ENCODE assay signal across 10 cellular contexts in the genomic region with DNA sequence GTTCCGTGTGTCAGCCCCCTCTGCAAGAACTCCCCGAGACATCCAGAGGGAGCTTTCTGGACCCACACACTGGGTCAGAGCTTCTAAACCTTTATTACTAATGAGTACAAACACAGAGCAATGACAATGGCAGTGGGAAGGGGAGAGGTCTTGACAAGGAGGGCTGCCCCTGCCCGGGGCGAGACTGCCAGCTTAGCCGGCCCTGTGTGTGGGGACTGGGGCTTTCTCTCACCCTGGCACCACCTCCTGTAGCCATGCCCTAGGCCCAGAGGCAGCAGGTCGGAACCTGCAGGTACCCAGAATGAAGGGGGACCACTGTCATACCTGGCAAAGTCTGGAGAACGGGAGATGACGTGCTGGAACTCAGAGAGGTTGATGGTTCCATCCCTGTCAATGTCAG. TPM values are rescaled to one million over a fixed set of nuclear protein-coding genes. Genes with fewer than 3 reads are reported as not detected.
DNase-seq lines count a peak whose midpoint lies in the region; ATAC-seq and TF ChIP-seq lines count a peak whose summit lies in the region.
"Had no signal": no experiment of that assay in that cellular context is flagged by ENCODE, and none has a peak within 500 bp of the region (broad histone marks: within the 10 kb centered on the region; RNA-seq: fewer than 3 reads in every experiment).

No MANE protein-coding gene starts in this region.

- H3K27me3 ChIP-seq in left ventricle myocardium inferior (ENCODE audit: low read depth) (no peaks in the 10 kb centered on the region), adipocyte (replicated peaks; ENCODE audit: control insufficient read depth, insufficient read depth, low read length) (no peaks in the 10 kb centered on the region), mucosa of stomach (ENCODE audit: control insufficient read depth, insufficient read depth, low read length) (no peaks in the 10 kb centered on the region), vagina (no peaks in the 10 kb centered on the region), PC-3 (ENCODE audit: low read length) (no peaks in the 10 kb centered on the region)

- POLR2A ChIA-PET in PC-3 (lab: Charles Lee; ENCODE audit: unreplicated experiment), result no interaction called here

- no peak for DNase-seq in left ventricle myocardium inferior
- no peak for DNase-seq in left ventricle myocardium superior
- no peak for DNase-seq in adipocyte (ENCODE audit: low read depth)
- no peak for DNase-seq in vagina (ENCODE audit: extremely low spot score in 2 of 2)
- DNase-seq in PC-3, result no peak
- DNase-seq in SK-N-DZ (ENCODE audit: low spot score), result no peak
- no peak for DNase-seq in NOMO-1 treated with DMSO at 0.1 percent for 48 hours (lab: John Stamatoyannopoulos, UW; ENCODE audit: unreplicated experiment)
- DNase-seq: dermis blood vessel endothelial cell, NCI-H2107 had no signal

- H3K79me2 ChIP-seq in PC-3 (ENCODE audit: low read length), result peaks cover 46% of the 10 kb centered on the region

- TF ChIP-seq CTCF in left ventricle myocardium inferior (IDR thresholded peaks at IDR 0.05; ENCODE audit: borderline replicate concordance) (no peak), vagina (IDR thresholded peaks at IDR 0.05) (no peak), PC-3 (conservative IDR thresholded peaks at IDR 0.05; ENCODE audit: low read depth, low read length) (no peak)

- H3K36me3 ChIP-seq in left ventricle myocardium inferior (peaks cover 62% of the 10 kb centered on the region), adipocyte (ENCODE audit: control insufficient read depth, insufficient read depth, low read length, severe bottlenecking) (peaks cover 46% of the 10 kb centered on the region), mucosa of stomach (ENCODE audit: control insufficient read depth, insufficient read depth, low read length) (peaks cover 20% of the 10 kb centered on the region), vagina (peaks cover 0 to 47% of the 10 kb centered on the region in 2 donors), PC-3 (ENCODE audit: low read depth, low read length) (peaks cover 42% of the 10 kb centered on the region)

- H3K9ac ChIP-seq in adipocyte (ENCODE audit: low read length), result peak overlapping the region; percentile 8
- peak overlapping the region; percentile 54 for H3K9ac ChIP-seq in mucosa of stomach (ENCODE audit: low read length)
- H3K9ac ChIP-seq in PC-3 (ENCODE audit: low read length), result no peak overlapping the region

- H3K4me3 ChIP-seq in left ventricle myocardium inferior, result no peak overlapping the region
- H3K4me3 ChIP-seq in adipocyte (ENCODE audit: low read length), result no peak overlapping the region
- no peak overlapping the region for H3K4me3 ChIP-seq in mucosa of stomach (ENCODE audit: low read length)
- no peak overlapping the region for H3K4me3 ChIP-seq in vagina
- no peak overlapping the region for H3K4me3 ChIP-seq in PC-3 (ENCODE audit: low read length)

- CTCF ChIA-PET in PC-3 (lab: Charles Lee), result no interaction called here

- H3F3A ChIP-seq in PC-3 (ENCODE audit: low read length, unreplicated experiment), result no peaks in the 10 kb centered on the region

- H3K9me3 ChIP-seq in left ventricle myocardium inferior (replicated peaks) (no peaks in the 10 kb centered on the region), adipocyte (ENCODE audit: control insufficient read depth, low read length) (no peaks in the 10 kb centered on the region), mucosa of stomach (ENCODE audit: control insufficient read depth, low read length) (no peaks in the 10 kb centered on the region), vagina (no peaks in the 10 kb centered on the region), PC-3 (ENCODE audit: low read length) (no peaks in the 10 kb centered on the region)

- TF ChIP-seq POLR2A in vagina (IDR thresholded peaks at IDR 0.05), result no peak

- peak overlapping the region; percentile 92 for H3K27ac ChIP-seq in left ventricle myocardium inferior (replicated peaks)
- H3K27ac ChIP-seq in vagina, result peak overlapping the region; percentile 40
- H3K27ac ChIP-seq in PC-3 (ENCODE audit: low read length), result no peak overlapping the region; the same call in 1 of the 2 replicates

- H3K9me2 ChIP-seq in PC-3 (replicated peaks; ENCODE audit: low read length), result no peaks in the 10 kb centered on the region

- no peak for ATAC-seq in left ventricle myocardium superior
- no peak for ATAC-seq in PC-3

- no TSS peak for BruUV-seq in PC-3 (replicated peaks; lab: Mats Ljungman, UMichigan)

- H3K4me1 ChIP-seq in left ventricle myocardium inferior (peaks cover 65% of the 10 kb centered on the region), adipocyte (ENCODE audit: control insufficient read depth, insufficient read depth, low read length) (peaks cover 37% of the 10 kb centered on the region), mucosa of stomach (ENCODE audit: control insufficient read depth, insufficient read depth, low read length) (peaks cover 44% of the 10 kb centered on the region), vagina (peaks cover 47% of the 10 kb centered on the region), PC-3 (ENCODE audit: insufficient read depth, low read length) (peaks cover 27% of the 10 kb centered on the region)

- no peaks in the 10 kb centered on the region for H4K20me1 ChIP-seq in PC-3 (ENCODE audit: low read length)

- H3K4me2 ChIP-seq in PC-3 (ENCODE audit: low read length), result no peak overlapping the region

- H2AFZ ChIP-seq in PC-3 (ENCODE audit: low read length), result no peak overlapping the region

- intact Hi-C loops in left ventricle myocardium inferior (cut with micrococcal nuclease) (no loop called here), left ventricle myocardium superior (cut with micrococcal nuclease) (no loop called here), vagina (cut with DNase I) (no loop called here), PC-3 (cut with micrococcal nuclease) (loop anchor here (5.0 kb wide), 2 partner anchors 37 to 88 kb away; a partner anchor contains a TSS)

RNA-seq across cellular contexts. Expression of a gene that starts 3.1 kb away (rescaled TPM):
- total RNA-seq in left ventricle myocardium inferior (69.6 TPM), left ventricle myocardium superior (71.7 TPM), vagina (42.7 TPM), PC-3 (2014; rRNA removed) (83.7 and 85.8 TPM in 2 replicates)
- 5.1 and 9.0 TPM in 2 replicates for polyA plus RNA-seq in SK-N-DZ (2014; cell fraction: cytosol; rRNA removed)
- 9.1 and 10.9 TPM in 2 replicates for polyA plus RNA-seq in SK-N-DZ (2014; cell fraction: nucleus; rRNA removed)

RNA-seq across cellular contexts. Expression of a gene that starts 3.4 kb away (rescaled TPM):
- 15.5 TPM for total RNA-seq in left ventricle myocardium inferior
- total RNA-seq in left ventricle myocardium superior, result 13.8 TPM
- total RNA-seq in vagina, result 4.9 TPM
- total RNA-seq in PC-3 (2014; rRNA removed), result 6.6 and 11.0 TPM in 2 replicates
- 2.2 and 3.7 TPM in 2 replicates for polyA plus RNA-seq in SK-N-DZ (2014; cell fraction: cytosol; rRNA removed)
- 1.7 and 4.8 TPM in 2 replicates for polyA plus RNA-seq in SK-N-DZ (2014; cell fraction: nucleus; rRNA removed)

RNA-seq across cellular contexts. Expression of a gene that starts 18.7 kb away (rescaled TPM):
- total RNA-seq in left ventricle myocardium inferior, result 0.19 TPM
- total RNA-seq in left ventricle myocardium superior, result 0.20 TPM
- not detected for total RNA-seq in vagina
- total RNA-seq in PC-3 (2014; rRNA removed), result not detected in 2 replicates
- not detected in 2 replicates for polyA plus RNA-seq in SK-N-DZ (2014; cell fraction: cytosol; rRNA removed)
- 0.27 TPM in 1 of 2 replicates, not detected in the other for polyA plus RNA-seq in SK-N-DZ (2014; cell fraction: nucleus; rRNA removed)

RNA-seq across cellular contexts. Expression of a gene that starts 29.5 kb away (rescaled TPM):
- total RNA-seq in left ventricle myocardium inferior (22.7 TPM), left ventricle myocardium superior (23.9 TPM), vagina (205 TPM), PC-3 (2014; rRNA removed) (114 and 175 TPM in 2 replicates)
- polyA plus RNA-seq in SK-N-DZ (2014; cell fraction: cytosol; rRNA removed), result 6.4 and 14.3 TPM in 2 replicates
- polyA plus RNA-seq in SK-N-DZ (2014; cell fraction: nucleus; rRNA removed), result 4.4 and 11.4 TPM in 2 replicates

RNA-seq across cellular contexts. Expression of a gene that starts 34.9 kb away (rescaled TPM):
- total RNA-seq in left ventricle myocardium inferior (120 TPM), left ventricle myocardium superior (117 TPM), vagina (59.2 TPM), PC-3 (2014; rRNA removed) (99.3 and 114 TPM in 2 replicates)
- polyA plus RNA-seq in SK-N-DZ (2014; cell fraction: cytosol; rRNA removed), result 181 and 189 TPM in 2 replicates
- polyA plus RNA-seq in SK-N-DZ (2014; cell fraction: nucleus; rRNA removed), result 79.9 and 121 TPM in 2 replicates
